ENCODE assay signal across 9 cellular contexts in genomic region chr22:35467788-35468187, GRCh38.
A peak's percentile ranks its signal among the peaks of the same experiment; 100 is the strongest.
DNase-seq lines count a peak whose midpoint lies in the region; ATAC-seq and TF ChIP-seq lines count a peak whose summit lies in the region.
"Had no signal": no experiment of that assay in that cellular context is flagged by ENCODE, and none has a peak within 500 bp of the region (broad histone marks: within the 10 kb centered on the region; RNA-seq: fewer than 3 reads in every experiment).

No MANE protein-coding gene starts in this region.

- no peaks in the 10 kb centered on the region for H3K4me1 ChIP-seq in foreskin keratinocyte

- DNase-seq in AG20443 (ENCODE audit: low spot score) (peak; percentile 76), SK-N-DZ (ENCODE audit: low spot score) (peak; percentile 67), glomerular endothelial cell (ENCODE audit: extremely low read depth, low read depth, low spot score) (peak; percentile 36), occipital lobe (lab: John Stamatoyannopoulos, UW) (peak; percentile 74), SIG-M5 (lab: John Stamatoyannopoulos, UW) (no peak), foreskin keratinocyte (no peak)
- no peak for DNase-seq in stimulated activated naive CD4-positive, alpha-beta T cell (lab: John Stamatoyannopoulos, UW)

- ATAC-seq in HG03460 (IDR thresholded peaks at IDR 0.05; ENCODE audit: unreplicated experiment) (no peak), foreskin keratinocyte (no peak)

- no peaks in the 10 kb centered on the region for H3K27me3 ChIP-seq in foreskin keratinocyte

- TF ChIP-seq CTCF in foreskin keratinocyte (conservative IDR thresholded peaks at IDR 0.05), result no peak

- no peak overlapping the region for H3K27ac ChIP-seq in foreskin keratinocyte
- H3K27ac ChIP-seq: neutrophil had no signal

Comparison
In these comparisons a context has a peak if more than half of its experiments do, and no peak if none do; other contexts are left out.
1. DNase-seq: peak in AG20443 (single experiment), SK-N-DZ (single experiment), glomerular endothelial cell (single experiment) and occipital lobe (single experiment); none in stimulated activated naive CD4-positive, alpha-beta T cell (0 of 6), SIG-M5 (single experiment) and foreskin keratinocyte (0 of 2).